In the genomic region with DNA sequence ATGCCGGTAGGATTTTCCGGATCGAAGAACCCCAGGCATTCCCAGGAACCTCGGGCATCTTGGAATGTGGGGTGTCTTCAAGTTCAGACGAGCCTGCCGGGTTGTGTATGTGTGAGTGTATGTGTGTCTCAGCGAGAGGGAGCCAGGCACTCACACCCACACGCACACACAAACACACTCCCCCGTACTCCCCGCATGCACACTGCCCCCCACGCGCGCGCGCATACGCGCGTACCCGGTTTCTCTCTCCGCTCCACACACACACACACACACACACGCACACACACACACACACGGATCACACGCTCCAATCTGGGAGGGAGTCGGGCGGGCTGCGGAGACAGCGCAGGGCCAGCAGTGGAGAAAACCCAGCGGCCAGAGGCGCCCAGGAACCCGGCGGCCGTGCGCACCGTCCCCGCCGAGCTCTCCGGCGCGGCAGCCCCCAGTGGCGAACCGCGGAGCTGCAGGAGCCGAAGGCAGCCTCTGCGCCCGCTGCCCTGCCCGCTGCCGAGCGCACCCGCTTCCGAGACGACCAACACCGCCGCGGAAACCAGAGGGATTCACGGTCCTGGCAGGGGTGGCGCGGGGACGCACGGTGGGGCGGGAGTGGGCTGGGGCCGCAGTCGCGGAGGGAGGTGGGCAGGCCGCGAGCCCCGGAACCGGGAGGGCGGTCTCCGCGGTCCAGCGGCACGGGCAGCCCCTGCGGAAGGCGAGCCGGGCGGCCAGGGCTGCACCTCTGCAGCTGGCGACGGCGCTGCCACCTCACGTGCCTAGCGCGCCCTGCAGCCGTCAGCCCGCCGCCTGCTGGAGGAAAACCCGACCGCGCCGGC, we compare ENCODE assay signal across 8 cellular contexts. TPM values are rescaled to one million over a fixed set of nuclear protein-coding genes. Genes with fewer than 3 reads are reported as not detected.
DNase-seq lines count a peak whose midpoint lies in the region; ATAC-seq, FAIRE-seq and TF ChIP-seq lines count a peak whose summit lies in the region.

A gene (minus strand): TSS at position 125 of the 830 bp plus-strand sequence.

- H3K4me1 ChIP-seq in neuron (ENCODE audit: insufficient read depth, low read length): peaks cover 2% of the 10 kb centered on the region
- H3K4me1 ChIP-seq in stomach: peaks cover 18 to 29% (median 25%) of the 10 kb centered on the region in 4 donors

- H3K9me3 ChIP-seq in neuron (ENCODE audit: low read length): no peaks in the 10 kb centered on the region
- no peaks in the 10 kb centered on the region for H3K9me3 ChIP-seq in stomach

- intact Hi-C loops in stomach (cut with DNase I; ENCODE audit: low total_unique reads): loop anchor here (10.0 kb wide), 1 partner anchor 253 kb away; no protein-coding TSS in a partner anchor

- H3K4me3 ChIP-seq in neuron (ENCODE audit: low read length) (peak within 1 kb of the TSS; percentile 50), stomach (peak within 1 kb of the TSS; percentile 45 to 61 (median 50))

- FAIRE-seq in GM18507 (lab: Jason Lieb, UNC): no peak

- ATAC-seq in HG03571 (IDR thresholded peaks at IDR 0.05; ENCODE audit: unreplicated experiment): peak; percentile 71

- peak in 5 of 7 experiments; percentile 28 to 89 (median 80) for TF ChIP-seq CTCF in stomach (IDR thresholded peaks at IDR 0.05)

- H3K27me3 ChIP-seq in neuron (ENCODE audit: insufficient read depth, low read length) (peaks cover 42% of the 10 kb centered on the region), stomach (peaks cover 0 to 73% (median 25%) of the 10 kb centered on the region in 3 donors)

- WGBS in stomach, 5 donors: 0 to 1% (median 0%) methylated on average over 11 to 89 of the region's 89 CpGs

- H3K36me3 ChIP-seq in neuron (ENCODE audit: insufficient read depth, low read length): no peaks in the 10 kb centered on the region
- H3K36me3 ChIP-seq in stomach: no peaks in the 10 kb centered on the region

- H3K27ac ChIP-seq in stomach: peak within 1 kb of the TSS; percentile 64 to 78 (median 78)

- DNase-seq in A172 (ENCODE audit: low spot score): peak; percentile 1
- DNase-seq in GM18507 (ENCODE audit: extremely low spot score, insufficient read length, low read depth): peak; percentile 58
- peak; percentile 47 for DNase-seq in NOMO-1 treated with dmso at 0.1 percent for 144 hours (lab: John Stamatoyannopoulos, UW; ENCODE audit: unreplicated experiment)
- DNase-seq in activated effector memory CD4-positive, alpha-beta T cell treated with anti-CD3 and anti-CD28 coated beads, Interleukin-2, amount 50 U/mL, for 16 hours: peak; percentile 79
- DNase-seq in fibroblast of the conjunctiva (ENCODE audit: low read depth): peak; percentile 17
- peak; percentile 83 for DNase-seq in stomach

- peak within 1 kb of the TSS; percentile 64 for H2AFZ ChIP-seq in neuron (ENCODE audit: low read depth, low read length)

- no peak for TF ChIP-seq POLR2A in stomach (IDR thresholded peaks at IDR 0.05)

- no peak for TF ChIP-seq EP300 in stomach (IDR thresholded peaks at IDR 0.05)

RNA-seq across cellular contexts. Expression of the gene that starts here (rescaled TPM):
- not detected in 2 replicates for total RNA-seq in A172 (2014; rRNA removed; shearing (Covaris generic))
- not detected for total RNA-seq in stomach
- polyA plus RNA-seq in stomach: under 1 TPM in 1 of 3 donors, not detected in 2; 0.10 TPM

Comparison
In these comparisons a context has a peak if more than half of its experiments do, and no peak if none do; other contexts are left out.
1. Peak in every context shown above with its lines: DNase-seq, ATAC-seq, H3K4me3 ChIP-seq and H3K27ac ChIP-seq.
2. Peak in DNase-seq in A172; RNA of the gene not detected or under 1 TPM.
3. Peak in DNase-seq, H3K4me3 ChIP-seq and H3K27ac ChIP-seq in stomach; RNA of the gene not detected or under 1 TPM.
4. DNase-seq: peak in every context shown above with its lines; median percentile 83 in stomach; 79 in activated effector memory CD4-positive, alpha-beta T cell treated with anti-CD3 and anti-CD28 coated beads, Interleukin-2, amount 50 U/mL, for 16 hours; 58 in GM18507; 47 in NOMO-1 treated with dmso at 0.1 percent for 144 hours; 17 in fibroblast of the conjunctiva; 1 in A172.